Comparison of ENCODE assay signal across 2 cellular contexts in genomic region chr9:27476870-27477269, GRCh38.
TF ChIP-seq lines count a peak whose summit lies in the region.

No MANE protein-coding gene starts in this region.

TF ChIP-seq in GM23338, 12 proteins besides CTCF, POLR2A, EP300 and RAD21:
- TF ChIP-seq JUNB (IDR thresholded peaks at IDR 0.05; ENCODE audit: unreplicated experiment): no peak

TF ChIP-seq in H1, 55 proteins besides CTCF, POLR2A, EP300 and RAD21:
- TF ChIP-seq YY1 (IDR thresholded peaks at IDR 0.05; ENCODE audit: low read depth, low read length): peak; percentile 61; the same call in 1 of the 2 replicates
- no peak for TF ChIP-seq MAFK (IDR thresholded peaks at IDR 0.05; ENCODE audit: low read depth, low read length)
- no peak for TF ChIP-seq POU5F1 (IDR thresholded peaks at IDR 0.05; ENCODE audit: low read depth, low read length)
